In the genomic region with DNA sequence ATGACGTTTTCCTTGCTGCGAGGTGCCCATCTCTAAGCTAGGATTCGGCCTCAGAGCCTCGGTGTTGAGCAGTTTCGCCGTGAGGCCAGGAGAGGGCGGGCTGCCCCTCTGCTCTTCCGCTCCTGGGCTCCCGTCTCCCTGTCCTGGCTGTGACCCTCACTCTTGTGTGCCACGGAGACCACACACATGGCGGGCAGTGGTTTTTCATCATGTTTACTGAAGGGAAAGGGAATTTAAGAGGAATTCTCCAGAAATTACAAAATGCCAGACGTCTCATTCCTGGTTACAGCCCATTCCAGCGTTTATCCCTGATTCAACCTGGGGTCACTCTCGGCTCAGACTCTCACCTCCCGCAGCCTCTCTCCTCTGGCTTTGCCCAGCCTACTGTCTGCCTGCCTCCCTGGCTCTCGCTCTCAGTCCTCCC, we compare ENCODE assay signal across 9 cellular contexts.
DNase-seq lines count a peak whose midpoint lies in the region; ATAC-seq and TF ChIP-seq lines count a peak whose summit lies in the region.
"Had no signal": no experiment of that assay in that cellular context is flagged by ENCODE, and none has a peak within 500 bp of the region (broad histone marks: within the 10 kb centered on the region; RNA-seq: fewer than 3 reads in every experiment).

No MANE protein-coding gene starts in this region.

- peak; percentile 24 for DNase-seq in AG04450 (ENCODE audit: low read depth, low spot score)
- DNase-seq in NCI-H146 treated with DMSO at 0.1 percent for 48 hours (lab: John Stamatoyannopoulos, UW; ENCODE audit: unreplicated experiment) = peak; percentile 31
- peak; percentile 91 for DNase-seq in astrocyte of the hippocampus (ENCODE audit: low read depth, low spot score)
- peak; percentile 92 for DNase-seq in islet precursor cell
- DNase-seq in NCI-H128 (lab: John Stamatoyannopoulos, UW; ENCODE audit: unreplicated experiment) = no peak

- peak overlapping the region; percentile 29 for H3K4me3 ChIP-seq in AG04450 (ENCODE audit: low read depth, low read length)

- ATAC-seq in HG03432 (IDR thresholded peaks at IDR 0.05; ENCODE audit: unreplicated experiment) = no peak
- no peak for ATAC-seq in GM18519 (IDR thresholded peaks at IDR 0.05; ENCODE audit: low FRiP score, unreplicated experiment)

- H3K27ac ChIP-seq in AG04450 (ENCODE audit: low read depth, low read length) = no peak overlapping the region
- H3K27ac ChIP-seq: epithelial cell of prostate had no signal

- H3K27me3 ChIP-seq in AG04450 (ENCODE audit: control insufficient read depth, insufficient read depth, low read length) = peaks cover 12% of the 10 kb centered on the region

- H3K9me3 ChIP-seq in AG04450 (ENCODE audit: control insufficient read depth, insufficient read depth, low read length) = no peaks in the 10 kb centered on the region

- CTCF ChIA-PET in AG04450 (lab: Charles Lee) = interaction anchor here (0.6 to 2.5 kb wide), 18 partner anchors 9 to 1865 kb away, joined by 3 to 19 read pairs (median 4); no protein-coding TSS in a partner anchor

- TF ChIP-seq CTCF in AG04450 (IDR thresholded peaks at IDR 0.05; ENCODE audit: low read depth, low read length) (peak; percentile 92), GM12874 (IDR thresholded peaks at IDR 0.05; ENCODE audit: insufficient read depth, low read depth, low read length) (0 out of 2 replicates have a peak, but pooled peaks have one; percentile 16)

- POLR2A ChIA-PET in AG04450 (lab: Yijun Ruan, JAX) = no interaction called here
